Comparison of ENCODE assay signal across 1 cellular context in the genomic region with DNA sequence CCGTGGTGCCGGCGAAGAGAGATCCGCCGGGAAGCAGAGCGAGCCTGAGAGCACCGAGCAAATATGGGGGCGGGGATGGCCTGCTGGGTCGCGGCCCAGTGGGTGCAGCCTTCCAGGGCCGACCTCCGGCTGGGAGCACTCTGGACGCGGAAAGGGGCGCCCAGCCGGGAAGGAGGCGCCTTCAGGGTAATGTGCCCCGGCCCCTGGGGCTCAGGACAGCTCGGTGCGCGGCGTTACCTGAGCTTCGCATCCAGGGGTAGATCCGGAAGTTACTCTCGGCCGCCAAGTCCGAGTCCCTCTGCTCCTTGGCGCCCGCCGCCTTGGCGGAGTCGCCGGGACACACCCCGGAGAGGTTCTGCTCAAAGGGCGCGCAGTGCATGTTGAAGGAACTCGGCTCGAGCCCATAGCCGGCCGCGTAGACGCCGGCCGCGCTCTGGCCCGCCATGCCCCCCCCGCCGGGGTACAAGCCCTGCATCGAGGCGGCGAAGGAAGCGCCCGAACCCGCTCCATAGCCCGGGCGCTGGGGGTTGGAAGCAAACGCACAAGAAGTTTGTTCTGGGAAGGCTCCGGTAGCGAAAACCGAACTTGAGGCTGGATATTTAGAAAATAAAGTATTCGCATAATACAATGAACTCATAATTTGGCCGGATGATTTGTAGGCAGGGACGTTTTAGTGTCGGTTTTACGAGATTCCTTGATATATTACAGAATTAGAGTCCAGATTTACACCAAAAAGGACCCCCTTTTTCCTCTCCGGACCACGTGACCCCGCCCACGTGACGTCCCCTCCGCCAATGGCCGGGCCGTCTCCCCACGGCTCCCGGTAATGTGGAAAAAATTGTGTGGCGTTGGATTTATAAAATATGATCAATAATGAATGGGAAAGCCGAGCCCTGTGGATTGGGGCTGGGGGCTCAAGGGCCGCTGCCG.
TF ChIP-seq lines count a peak whose summit lies in the region.

Gene HOXB7, minus strand, starts transcription at position 736 of the 930 bp plus-strand sequence. Its CDS starts 99 bp downstream, at position 637.

TF ChIP-seq in H1, 55 proteins besides CTCF, POLR2A, EP300 and RAD21:
- TF ChIP-seq CBX8 (IDR thresholded peaks at IDR 0.05; ENCODE audit: borderline replicate concordance, low read depth, low read length) (0 out of 2 replicates have a peak, but pooled peaks have one; percentile 29), BCL11A (IDR thresholded peaks at IDR 0.05; ENCODE audit: low read depth in 2 of 2, low read length in 2 of 2) (no peak), SP1 (IDR thresholded peaks at IDR 0.05; ENCODE audit: low read depth, low read length) (no peak), SUZ12 (IDR thresholded peaks at IDR 0.05; ENCODE audit: low read length) (peak; percentile 99), TCF12 (IDR thresholded peaks at IDR 0.05; ENCODE audit: low read depth, low read length) (0 out of 2 replicates have a peak, but pooled peaks have one; percentile 5), CHD2 (IDR thresholded peaks at IDR 0.05; ENCODE audit: low read length) (no peak), TAF7 (optimal IDR thresholded peaks at IDR 0.05; ENCODE audit: borderline replicate concordance, low read depth, low read length) (no peak), E2F6 (IDR thresholded peaks at IDR 0.05) (peak; percentile 27; the same call in 1 of the 2 replicates), ASH2L (IDR thresholded peaks at IDR 0.05; ENCODE audit: low read length) (no peak), EZH2 (IDR thresholded peaks at IDR 0.05; ENCODE audit: low read depth, low read length, severe bottlenecking) (peak; percentile 99), KDM4A (IDR thresholded peaks at IDR 0.05; ENCODE audit: low read depth, low read length, severe bottlenecking) (peak; percentile 44), RNF2 (IDR thresholded peaks at IDR 0.05; ENCODE audit: borderline replicate concordance, low read depth, low read length, missing control alignments, poor library complexity, severe bottlenecking) (peak; percentile 96), ATF3 (IDR thresholded peaks at IDR 0.05; ENCODE audit: insufficient read depth, low read depth, low read length) (peak; percentile 98), CEBPB (IDR thresholded peaks at IDR 0.05; ENCODE audit: low read depth, low read length) (no peak)
- TF ChIP-seq, protein P1, sequence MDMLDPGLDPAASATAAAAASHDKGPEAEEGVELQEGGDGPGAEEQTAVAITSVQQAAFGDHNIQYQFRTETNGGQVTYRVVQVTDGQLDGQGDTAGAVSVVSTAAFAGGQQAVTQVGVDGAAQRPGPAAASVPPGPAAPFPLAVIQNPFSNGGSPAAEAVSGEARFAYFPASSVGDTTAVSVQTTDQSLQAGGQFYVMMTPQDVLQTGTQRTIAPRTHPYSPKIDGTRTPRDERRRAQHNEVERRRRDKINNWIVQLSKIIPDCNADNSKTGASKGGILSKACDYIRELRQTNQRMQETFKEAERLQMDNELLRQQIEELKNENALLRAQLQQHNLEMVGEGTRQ (IDR thresholded peaks at IDR 0.05; ENCODE audit: low read length) = peak; percentile 98
- TF ChIP-seq, protein P2, sequence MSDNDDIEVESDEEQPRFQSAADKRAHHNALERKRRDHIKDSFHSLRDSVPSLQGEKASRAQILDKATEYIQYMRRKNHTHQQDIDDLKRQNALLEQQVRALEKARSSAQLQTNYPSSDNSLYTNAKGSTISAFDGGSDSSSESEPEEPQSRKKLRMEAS (IDR thresholded peaks at IDR 0.05) = peak; percentile 18; the same call in 1 of the 2 replicates
